16 cellular contexts compared by ENCODE assay signal in genomic region chr10:61294131-61294530, GRCh38.
A peak's percentile ranks its signal among the peaks of the same experiment; 100 is the strongest.
DNase-seq lines count a peak whose midpoint lies in the region; ATAC-seq and TF ChIP-seq lines count a peak whose summit lies in the region.
"Had no signal": no experiment of that assay in that cellular context is flagged by ENCODE, and none has a peak within 500 bp of the region (broad histone marks: within the 10 kb centered on the region; RNA-seq: fewer than 3 reads in every experiment).

No MANE protein-coding gene starts in this region.

- no peak overlapping the region for H4K8ac ChIP-seq in IMR-90 (ENCODE audit: low read depth in 2 of 2, low read length in 2 of 2)

- H3K4ac ChIP-seq in IMR-90 (ENCODE audit: low read depth, low read length), result no peak overlapping the region

- no peak overlapping the region for H3K4me3 ChIP-seq in IMR-90 (ENCODE audit: insufficient read depth, low read depth, low read length)
- no peak overlapping the region for H3K4me3 ChIP-seq in esophagus muscularis mucosa
- no peak overlapping the region for H3K4me3 ChIP-seq in prostate gland
- no peak overlapping the region for H3K4me3 ChIP-seq in tibial artery
- H3K4me3 ChIP-seq: BLaER1 treated with 17β-estradiol and CSF1 and Interleukin-3, amounts not matched to agents 10 nM and 100 nM; GM23248; HAP-1 had no signal

- dilution Hi-C loops in IMR-90 (cut with HindIII; ENCODE audit: low sequenced_read_pairs, unreplicated experiment), result no loop called here

- H3K14ac ChIP-seq in IMR-90 (replicated peaks; ENCODE audit: low read depth, low read length), result peak overlapping the region; percentile 36; the same call in 1 of the 2 replicates

- H3K9me1 ChIP-seq in IMR-90 (ENCODE audit: insufficient read depth, low read length), result 0 out of 2 replicates have a peak, but pooled peaks cover 3% of the 10 kb centered on the region

- in situ Hi-C loops in IMR-90 (cut with MboI; ENCODE audit: low sequenced_read_pairs), result no loop called here

- H4K20me1 ChIP-seq in IMR-90 (ENCODE audit: insufficient read depth, low read length), result no peaks in the 10 kb centered on the region
- H4K20me1 ChIP-seq: BLaER1 treated with 17β-estradiol and CSF1 and Interleukin-3, amounts not matched to agents 10 nM and 100 nM had no signal

- WGBS in IMR-90 (ENCODE audit: extremely low coverage in 2 of 2, insufficient read length in 1 of 2), 2 experiments, result 83% methylated on average over 3 of the region's 6 CpGs; no CpG with 5 or more reads in 1 of the 2 experiments
- 69% methylated on average over 6 of the region's 6 CpGs for WGBS in esophagus muscularis mucosa
- 34% methylated on average over 6 of the region's 6 CpGs for WGBS in prostate gland

- POLR2A ChIA-PET in IMR-90 (lab: Charles Lee; ENCODE audit: unreplicated experiment), result no interaction called here

- H3K18ac ChIP-seq in IMR-90 (ENCODE audit: low read depth, low read length), result no peak overlapping the region

- TF ChIP-seq EP300 in esophagus muscularis mucosa (IDR thresholded peaks at IDR 0.05), result no peak

- no peak overlapping the region for H3K23ac ChIP-seq in IMR-90 (ENCODE audit: low read depth, low read length)

- H4K91ac ChIP-seq in IMR-90 (ENCODE audit: insufficient read depth, low read depth, low read length), result no peak overlapping the region

- no peak overlapping the region for H3K9ac ChIP-seq in IMR-90 (ENCODE audit: low read depth, low read length)
- H3K9ac ChIP-seq: BLaER1 treated with 17β-estradiol and CSF1 and Interleukin-3, amounts not matched to agents 10 nM and 100 nM; GM23248 had no signal

- no peak overlapping the region for H3K56ac ChIP-seq in IMR-90 (ENCODE audit: extremely low read depth, insufficient read depth, low read length)

- H3K9me3 ChIP-seq in IMR-90 (ENCODE audit: control insufficient read depth, insufficient read depth, low read length), result peaks cover 4% of the 10 kb centered on the region; the same call in 1 of the 2 replicates
- H3K9me3 ChIP-seq in esophagus muscularis mucosa, result peaks cover 0 to 11% (median 0%) of the 10 kb centered on the region in 4 donors
- no peaks in the 10 kb centered on the region for H3K9me3 ChIP-seq in prostate gland
- H3K9me3 ChIP-seq in tibial artery, result peaks cover 0 to 3% (median 0%) of the 10 kb centered on the region in 3 donors
- H3K9me3 ChIP-seq: HAP-1 had no signal

- no peak for TF ChIP-seq POLR2A in IMR-90 (IDR thresholded peaks at IDR 0.05; ENCODE audit: low read depth, low read length)
- no peak for TF ChIP-seq POLR2A in esophagus muscularis mucosa (IDR thresholded peaks at IDR 0.05; ENCODE audit: low read depth)
- TF ChIP-seq POLR2A in prostate gland (IDR thresholded peaks at IDR 0.05), result no peak

- H2BK120ac ChIP-seq in IMR-90 (ENCODE audit: low read depth, low read length), result no peak overlapping the region

- H2BK15ac ChIP-seq in IMR-90 (ENCODE audit: low read depth, low read length), result no peak overlapping the region

- H2AK5ac ChIP-seq in IMR-90 (ENCODE audit: low read depth, low read length), result no peak overlapping the region

- no peaks in the 10 kb centered on the region for H3K79me1 ChIP-seq in IMR-90 (ENCODE audit: low read depth in 1 of 2, low read length in 2 of 2)

- ATAC-seq in IMR-90 (ENCODE audit: low read depth), result no peak
- ATAC-seq: HepG2 had no signal

- H3K4me1 ChIP-seq in IMR-90 (ENCODE audit: control insufficient read depth, insufficient read depth, low read length) (no peaks in the 10 kb centered on the region; the same call in 1 of the 2 replicates), esophagus muscularis mucosa (peaks cover 0 to 18% (median 17%) of the 10 kb centered on the region in 4 donors), prostate gland (replicated peaks) (peaks cover 10% of the 10 kb centered on the region), tibial artery (no peaks in the 10 kb centered on the region)
- H3K4me1 ChIP-seq: HAP-1 had no signal

- no peak overlapping the region for H2AFZ ChIP-seq in IMR-90 (replicated peaks; ENCODE audit: low read length, poor library complexity)
- H2AFZ ChIP-seq: GM23248 had no signal

- CTCF ChIA-PET in IMR-90 (lab: Yijun Ruan, JAX), result interaction anchor here (0.6 kb wide), 1 partner anchor 611 kb away, joined by 3 read pairs; no protein-coding TSS in a partner anchor

- H2BK20ac ChIP-seq in IMR-90 (ENCODE audit: low read depth, low read length), result no peak overlapping the region

- DNase-seq in IMR-90 (no peak), esophagus muscularis mucosa (ENCODE audit: extremely low spot score) (no peak), prostate gland (ENCODE audit: low spot score) (peak; percentile 55), GM20000 (ENCODE audit: low spot score) (no peak), tibial artery (no peak), NCI-H1092 (lab: John Stamatoyannopoulos, UW) (no peak)
- DNase-seq: 8988T; CD4-positive, CD25-positive, alpha-beta regulatory T cell; CD8-positive, alpha-beta memory T cell; COR-L47; GM23248; KG1 had no signal

- H2BK5ac ChIP-seq in IMR-90 (ENCODE audit: low read depth, low read length, poor library complexity, severe bottlenecking), result no peak overlapping the region

- BruUV-seq in IMR-90 (replicated peaks; lab: Mats Ljungman, UMichigan), result no TSS peak

- intact Hi-C loops in IMR-90 (cut with micrococcal nuclease), result no loop called here
- intact Hi-C loops in esophagus muscularis mucosa (cut with DNase I), result loop anchor here (10.0 kb wide), 1 partner anchor 441 kb away; no protein-coding TSS in a partner anchor
- intact Hi-C loops in prostate gland (cut with DNase I), result no loop called here
- intact Hi-C loops in tibial artery (cut with DNase I; ENCODE audit: low total_unique reads), result no loop called here

- H3K27me3 ChIP-seq in IMR-90 (ENCODE audit: control insufficient read depth, insufficient read depth, low read length) (no peaks in the 10 kb centered on the region; the same call in 1 of the 2 replicates), esophagus muscularis mucosa (no peaks in the 10 kb centered on the region), prostate gland (replicated peaks; ENCODE audit: insufficient read depth) (no peaks in the 10 kb centered on the region), tibial artery (no peaks in the 10 kb centered on the region)
- H3K27me3 ChIP-seq: BLaER1 treated with 17β-estradiol and CSF1 and Interleukin-3, amounts not matched to agents 10 nM and 100 nM had no signal

- H3K4me2 ChIP-seq in IMR-90 (ENCODE audit: low read depth, low read length), result no peak overlapping the region
- H3K4me2 ChIP-seq: BLaER1 treated with 17β-estradiol and CSF1 and Interleukin-3, amounts not matched to agents 10 nM and 100 nM had no signal

- H2AK9ac ChIP-seq in IMR-90 (replicated peaks; ENCODE audit: low read depth, low read length, poor library complexity), result no peak overlapping the region

- H4K5ac ChIP-seq in IMR-90 (ENCODE audit: low read depth, low read length), result no peak overlapping the region

- TF ChIP-seq RAD21 in IMR-90 (IDR thresholded peaks at IDR 0.05; ENCODE audit: low read length), result no peak

- no peak for TF ChIP-seq CTCF in 22Rv1 (IDR thresholded peaks at IDR 0.05)
- no peak for TF ChIP-seq CTCF in IMR-90 (conservative IDR thresholded peaks at IDR 0.05; ENCODE audit: low read depth, low read length)
- no peak for TF ChIP-seq CTCF in esophagus muscularis mucosa (IDR thresholded peaks at IDR 0.05)
- TF ChIP-seq CTCF in prostate gland (IDR thresholded peaks at IDR 0.05), result no peak
- TF ChIP-seq CTCF in GM20000 (IDR thresholded peaks at IDR 0.05; ENCODE audit: extremely low read depth, missing control alignments), result no peak
- no peak for TF ChIP-seq CTCF in tibial artery (IDR thresholded peaks at IDR 0.05)

- peak overlapping the region; percentile 44 for H3K27ac ChIP-seq in 22Rv1
- H3K27ac ChIP-seq in IMR-90 (ENCODE audit: insufficient read depth, low read length), result no peak overlapping the region; the same call in 1 of the 2 replicates
- peak overlapping the region; percentile 50 to 64 (median 56) for H3K27ac ChIP-seq in esophagus muscularis mucosa (replicated peaks in 1 of 4)
- peak overlapping the region; percentile 80 to 81 for H3K27ac ChIP-seq in prostate gland
- H3K27ac ChIP-seq in tibial artery, result no peak overlapping the region
- H3K27ac ChIP-seq: BLaER1 treated with 17β-estradiol and CSF1 and Interleukin-3, amounts not matched to agents 10 nM and 100 nM; GM23248 had no signal

- no peaks in the 10 kb centered on the region for H3K36me3 ChIP-seq in IMR-90 (ENCODE audit: control insufficient read depth, insufficient read depth, low read length)
- no peaks in the 10 kb centered on the region for H3K36me3 ChIP-seq in esophagus muscularis mucosa
- H3K36me3 ChIP-seq in prostate gland, result no peaks in the 10 kb centered on the region
- H3K36me3 ChIP-seq in tibial artery, result no peaks in the 10 kb centered on the region
- H3K36me3 ChIP-seq: BLaER1 treated with 17β-estradiol and CSF1 and Interleukin-3, amounts not matched to agents 10 nM and 100 nM; HAP-1 had no signal

TF ChIP-seq in IMR-90, 13 proteins besides CTCF, POLR2A, EP300 and RAD21:
- TF ChIP-seq CHD1 (IDR thresholded peaks at IDR 0.05; ENCODE audit: low read depth, low read length) (no peak), MXI1 (IDR thresholded peaks at IDR 0.05; ENCODE audit: borderline replicate concordance, low read depth, low read length) (no peak), NFE2L2 (IDR thresholded peaks at IDR 0.05; ENCODE audit: low read depth, low read length) (no peak), RFX5 (IDR thresholded peaks at IDR 0.05; ENCODE audit: low read depth, low read length) (no peak), FOS (IDR thresholded peaks at IDR 0.05; ENCODE audit: low read depth, low read length) (no peak)
TF ChIP-seq in IMR-90: peak in this region for 0.

Comparison
In these comparisons a context has a peak if more than half of its experiments do, and no peak if none do; other contexts are left out.
1. H3K27ac ChIP-seq: peak in 22Rv1 (single experiment), esophagus muscularis mucosa (4 of 4) and prostate gland (2 of 2); none in IMR-90 (single experiment) and tibial artery (0 of 2).